9 cellular contexts compared by ENCODE assay signal in the genomic region with DNA sequence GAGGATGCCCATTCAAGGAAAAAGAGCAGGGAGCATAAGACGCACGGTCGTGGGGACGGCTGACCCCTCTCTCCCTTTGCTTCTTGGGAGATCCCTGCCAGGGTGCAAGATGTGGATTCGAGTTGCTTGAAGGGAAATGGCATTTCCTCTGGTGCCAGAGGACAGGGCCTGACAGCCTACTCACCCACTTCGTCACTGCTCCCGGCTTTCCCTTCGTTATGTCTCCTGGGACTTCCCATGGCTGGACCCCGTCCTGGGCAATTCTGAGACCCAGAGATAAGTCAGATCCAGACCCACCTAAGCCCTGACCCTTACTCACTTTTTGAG. TPM values are rescaled to one million over a fixed set of nuclear protein-coding genes. Genes with fewer than 3 reads are reported as not detected.
DNase-seq lines count a peak whose midpoint lies in the region; ATAC-seq and TF ChIP-seq lines count a peak whose summit lies in the region.
"Had no signal": no experiment of that assay in that cellular context is flagged by ENCODE, and none has a peak within 500 bp of the region (broad histone marks: within the 10 kb centered on the region; RNA-seq: fewer than 3 reads in every experiment).

No MANE protein-coding gene starts in this region.

- peak overlapping the region; percentile 96 for H3K4me2 ChIP-seq in MM.1S (ENCODE audit: low read depth, low read length)

- peaks cover 4% of the 10 kb centered on the region; the same call in 1 of the 2 replicates for H3F3A ChIP-seq in MM.1S (ENCODE audit: insufficient read depth, low read length)

- H3K4me3 ChIP-seq in CD4-positive, CD25-positive, alpha-beta regulatory T cell (ENCODE audit: low read depth, low read length) = peak overlapping the region; percentile 74
- H3K4me3 ChIP-seq in MM.1S (ENCODE audit: low read length) = peak overlapping the region; percentile 99; the same call in 1 of the 2 replicates
- H3K4me3 ChIP-seq in epithelial cell of esophagus (ENCODE audit: low read length) = peak overlapping the region; percentile 99
- H3K4me3 ChIP-seq in ovary = peak overlapping the region; percentile 84

- peaks cover 0 to 40% (median 8%) of the 10 kb centered on the region in 4 donors for H3K4me1 Mint-ChIP-seq in CD4-positive, CD25-positive, alpha-beta regulatory T cell

- H3K4me3 Mint-ChIP-seq in CD4-positive, CD25-positive, alpha-beta regulatory T cell = peak overlapping the region in 1 of 4 donors; percentile 52

- H3K9me3 Mint-ChIP-seq in CD4-positive, CD25-positive, alpha-beta regulatory T cell = no peaks in the 10 kb centered on the region

- no peaks in the 10 kb centered on the region for H4K20me1 ChIP-seq in MM.1S (ENCODE audit: insufficient read depth, low read length)

- WGBS in ovary, 3 donors = 76 to 79% (median 77%) methylated on average over 9 of the region's 9 CpGs

- no peaks in the 10 kb centered on the region for H3K9me2 ChIP-seq in MM.1S (replicated peaks; ENCODE audit: insufficient read depth, low read length)

- DNase-seq in CD4-positive, CD25-positive, alpha-beta regulatory T cell = no peak
- DNase-seq in MM.1S (no peak), epithelial cell of esophagus (ENCODE audit: low read depth) (no peak), ovary (peak in 4 of 5 donors; percentile 43 to 53 (median 46)), HuH-7.5 (ENCODE audit: low spot score) (no peak)
- DNase-seq in activated T-cell treated with anti-CD3 and anti-CD28 coated beads, Interleukin-2, amount 50 U/mL, for 1 hour = no peak
- DNase-seq: aorta had no signal

- H3K79me2 ChIP-seq in MM.1S (ENCODE audit: low read length) = peaks cover 43% of the 10 kb centered on the region

- H3K27me3 ChIP-seq in CD4-positive, CD25-positive, alpha-beta regulatory T cell (ENCODE audit: control insufficient read depth, insufficient read depth, low read length) = no peaks in the 10 kb centered on the region
- H3K27me3 ChIP-seq in MM.1S (replicated peaks; ENCODE audit: insufficient read depth, low read length) (no peaks in the 10 kb centered on the region), ovary (no peaks in the 10 kb centered on the region)

- intact Hi-C loops in ovary (cut with DNase I) = loop anchor here in 1 of 4 donors (2.0 kb wide), 1 partner anchor 50 kb away; a partner anchor contains a TSS

- no peak for ATAC-seq in CD4-positive, CD25-positive, alpha-beta regulatory T cell (ENCODE audit: low read depth in 2 of 2)
- ATAC-seq in GM18502 (IDR thresholded peaks at IDR 0.05; ENCODE audit: poor library complexity, unreplicated experiment) = no peak
- no peak for ATAC-seq in HG03565 (IDR thresholded peaks at IDR 0.05; ENCODE audit: unreplicated experiment)

- H3K27me3 Mint-ChIP-seq in CD4-positive, CD25-positive, alpha-beta regulatory T cell = no peaks in the 10 kb centered on the region

- no peak for TF ChIP-seq EP300 in ovary (IDR thresholded peaks at IDR 0.05)

- peaks cover 10% of the 10 kb centered on the region for H3K36me3 Mint-ChIP-seq in CD4-positive, CD25-positive, alpha-beta regulatory T cell

- TF ChIP-seq CTCF in MM.1S (IDR thresholded peaks at IDR 0.05; ENCODE audit: low read length) (no peak), epithelial cell of esophagus (IDR thresholded peaks at IDR 0.05; ENCODE audit: insufficient read depth, low read depth, low read length, missing control alignments) (no peak), ovary (IDR thresholded peaks at IDR 0.05) (no peak)

- H3K9me3 ChIP-seq in CD4-positive, CD25-positive, alpha-beta regulatory T cell (ENCODE audit: control insufficient read depth in 2 of 2, low read length in 2 of 2) = no peaks in the 10 kb centered on the region
- H3K9me3 ChIP-seq in MM.1S (replicated peaks; ENCODE audit: insufficient read depth, low read length) = no peaks in the 10 kb centered on the region
- no peaks in the 10 kb centered on the region for H3K9me3 ChIP-seq in ovary

- peak overlapping the region in 1 of 3 donors; percentile 52 for H3K27ac Mint-ChIP-seq in CD4-positive, CD25-positive, alpha-beta regulatory T cell

- H3K36me3 ChIP-seq in CD4-positive, CD25-positive, alpha-beta regulatory T cell (ENCODE audit: control insufficient read depth, insufficient read depth, low read length) = peaks cover 34% of the 10 kb centered on the region
- H3K36me3 ChIP-seq in MM.1S (replicated peaks; ENCODE audit: insufficient read depth, low read length) = no peaks in the 10 kb centered on the region; the same call in 1 of the 2 replicates
- H3K36me3 ChIP-seq in ovary = no peaks in the 10 kb centered on the region

- peaks cover 22% of the 10 kb centered on the region for H3K4me1 ChIP-seq in CD4-positive, CD25-positive, alpha-beta regulatory T cell (ENCODE audit: control insufficient read depth, insufficient read depth, low read length, poor library complexity, severe bottlenecking)
- H3K4me1 ChIP-seq in MM.1S (ENCODE audit: low read length) (peaks cover 4% of the 10 kb centered on the region; the same call in 1 of the 2 replicates), ovary (ENCODE audit: insufficient read depth) (no peaks in the 10 kb centered on the region)

- peak overlapping the region; percentile 97; the same call in 1 of the 2 replicates for H3K9ac ChIP-seq in MM.1S (ENCODE audit: low read length)

- H2AFZ ChIP-seq in MM.1S (ENCODE audit: low read length) = no peak overlapping the region

- TF ChIP-seq POLR2A in ovary (IDR thresholded peaks at IDR 0.05) = no peak

- peak overlapping the region; percentile 99 for H3K27ac ChIP-seq in CD4-positive, CD25-positive, alpha-beta regulatory T cell (ENCODE audit: insufficient read depth, low read length, poor library complexity, severe bottlenecking)
- H3K27ac ChIP-seq in MM.1S (ENCODE audit: low read length) (no peak overlapping the region), ovary (peak overlapping the region in 1 of 2 donors; percentile 99)

RNA-seq across cellular contexts. Expression of a gene that starts 1.2 kb away (rescaled TPM):
- 48.1 TPM for total RNA-seq in CD4-positive, CD25-positive, alpha-beta regulatory T cell
- polyA plus RNA-seq in CD4-positive, CD25-positive, alpha-beta regulatory T cell = 1 to 10 TPM; 8.8 to 9.7 (median 9.1) TPM
- 10 to 100 TPM; 23.1 to 77.5 (median 49.8) TPM for total RNA-seq in ovary
- 10 to 100 TPM; 41.3 to 66.9 TPM for polyA plus RNA-seq in ovary

RNA-seq across cellular contexts. Expression of a gene that starts 1.6 kb away (rescaled TPM):
- total RNA-seq in CD4-positive, CD25-positive, alpha-beta regulatory T cell = 12.9 TPM
- 1 to 10 TPM; 3.0 to 4.2 (median 3.8) TPM for polyA plus RNA-seq in CD4-positive, CD25-positive, alpha-beta regulatory T cell
- 10 to 100 TPM; 10.6 to 45.3 (median 30.0) TPM for total RNA-seq in ovary
- 10 to 100 TPM; 24.3 to 34.8 TPM for polyA plus RNA-seq in ovary

RNA-seq across cellular contexts. Expression of a gene that starts 11.3 kb away (rescaled TPM):
- 149 TPM for total RNA-seq in CD4-positive, CD25-positive, alpha-beta regulatory T cell
- 10 to 100 TPM; 26.2 to 33.5 (median 28.2) TPM for polyA plus RNA-seq in CD4-positive, CD25-positive, alpha-beta regulatory T cell
- 100 to 1,000 TPM in 1 of 7 donors, 10 to 100 TPM in 6; 47.2 to 111 (median 74.2) TPM for total RNA-seq in ovary
- 10 to 100 TPM in 1 of 2 donors, 1 to 10 TPM in 1; 6.8 to 39.0 TPM for polyA plus RNA-seq in ovary

RNA-seq across cellular contexts. Expression of a gene that starts 18.0 kb away (rescaled TPM):
- total RNA-seq in CD4-positive, CD25-positive, alpha-beta regulatory T cell = 3.7 TPM
- polyA plus RNA-seq in CD4-positive, CD25-positive, alpha-beta regulatory T cell = under 1 TPM; 0.20 to 0.85 (median 0.30) TPM
- 1 to 10 TPM in 4 of 7 donors, under 1 TPM in 2, not detected in 1; 0.24 to 4.3 (median 1.3) TPM for total RNA-seq in ovary
- polyA plus RNA-seq in ovary = under 1 TPM; 0.35 to 0.43 TPM

RNA-seq across cellular contexts. Expression of a gene that starts 27.7 kb away (rescaled TPM):
- total RNA-seq in CD4-positive, CD25-positive, alpha-beta regulatory T cell = 116 TPM
- polyA plus RNA-seq in CD4-positive, CD25-positive, alpha-beta regulatory T cell = 10 to 100 TPM; 26.8 to 45.6 (median 34.2) TPM
- total RNA-seq in ovary = 100 to 1,000 TPM; 108 to 256 (median 206) TPM
- polyA plus RNA-seq in ovary = 100 to 1,000 TPM in 1 of 2 donors, 10 to 100 TPM in 1; 22.2 to 186 TPM

Comparison
In these comparisons a context has a peak if more than half of its experiments do, and no peak if none do; other contexts are left out.
1. DNase-seq: peak in ovary (4 of 5); none in CD4-positive, CD25-positive, alpha-beta regulatory T cell (0 of 3), MM.1S (single experiment), epithelial cell of esophagus (single experiment), HuH-7.5 (single experiment) and activated T-cell treated with anti-CD3 and anti-CD28 coated beads, Interleukin-2, amount 50 U/mL, for 1 hour (single experiment).
2. Peak in every context shown above with its lines, with median percentiles within 50 percentile points of each other: H3K4me3 ChIP-seq.